ENCODE assay signal across 1 cellular context in the genomic region with DNA sequence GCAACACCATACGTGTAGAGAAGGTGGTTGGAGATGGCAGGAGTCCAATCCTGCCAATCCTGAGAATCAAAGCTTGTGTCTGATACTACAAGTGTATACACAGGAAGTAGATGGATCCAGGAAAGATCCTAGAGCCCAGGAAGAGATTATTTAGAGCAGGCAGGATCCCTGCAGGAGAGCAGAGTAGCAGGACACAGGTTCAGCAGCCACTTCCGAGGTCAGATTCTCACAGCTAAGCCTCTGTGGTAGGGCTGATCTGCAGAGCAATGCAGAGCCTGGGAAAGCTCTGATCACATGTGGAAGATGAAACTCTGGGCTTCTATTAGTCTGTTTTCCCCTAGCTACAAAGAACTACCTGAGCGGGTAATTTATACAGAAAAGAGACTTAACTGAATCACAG.
TF ChIP-seq lines count a peak whose summit lies in the region.

No MANE protein-coding gene starts in this region.

TF ChIP-seq in WTC11, 78 proteins besides CTCF, POLR2A, EP300 and RAD21 (continued from another document):
- TF ChIP-seq, protein P1, sequence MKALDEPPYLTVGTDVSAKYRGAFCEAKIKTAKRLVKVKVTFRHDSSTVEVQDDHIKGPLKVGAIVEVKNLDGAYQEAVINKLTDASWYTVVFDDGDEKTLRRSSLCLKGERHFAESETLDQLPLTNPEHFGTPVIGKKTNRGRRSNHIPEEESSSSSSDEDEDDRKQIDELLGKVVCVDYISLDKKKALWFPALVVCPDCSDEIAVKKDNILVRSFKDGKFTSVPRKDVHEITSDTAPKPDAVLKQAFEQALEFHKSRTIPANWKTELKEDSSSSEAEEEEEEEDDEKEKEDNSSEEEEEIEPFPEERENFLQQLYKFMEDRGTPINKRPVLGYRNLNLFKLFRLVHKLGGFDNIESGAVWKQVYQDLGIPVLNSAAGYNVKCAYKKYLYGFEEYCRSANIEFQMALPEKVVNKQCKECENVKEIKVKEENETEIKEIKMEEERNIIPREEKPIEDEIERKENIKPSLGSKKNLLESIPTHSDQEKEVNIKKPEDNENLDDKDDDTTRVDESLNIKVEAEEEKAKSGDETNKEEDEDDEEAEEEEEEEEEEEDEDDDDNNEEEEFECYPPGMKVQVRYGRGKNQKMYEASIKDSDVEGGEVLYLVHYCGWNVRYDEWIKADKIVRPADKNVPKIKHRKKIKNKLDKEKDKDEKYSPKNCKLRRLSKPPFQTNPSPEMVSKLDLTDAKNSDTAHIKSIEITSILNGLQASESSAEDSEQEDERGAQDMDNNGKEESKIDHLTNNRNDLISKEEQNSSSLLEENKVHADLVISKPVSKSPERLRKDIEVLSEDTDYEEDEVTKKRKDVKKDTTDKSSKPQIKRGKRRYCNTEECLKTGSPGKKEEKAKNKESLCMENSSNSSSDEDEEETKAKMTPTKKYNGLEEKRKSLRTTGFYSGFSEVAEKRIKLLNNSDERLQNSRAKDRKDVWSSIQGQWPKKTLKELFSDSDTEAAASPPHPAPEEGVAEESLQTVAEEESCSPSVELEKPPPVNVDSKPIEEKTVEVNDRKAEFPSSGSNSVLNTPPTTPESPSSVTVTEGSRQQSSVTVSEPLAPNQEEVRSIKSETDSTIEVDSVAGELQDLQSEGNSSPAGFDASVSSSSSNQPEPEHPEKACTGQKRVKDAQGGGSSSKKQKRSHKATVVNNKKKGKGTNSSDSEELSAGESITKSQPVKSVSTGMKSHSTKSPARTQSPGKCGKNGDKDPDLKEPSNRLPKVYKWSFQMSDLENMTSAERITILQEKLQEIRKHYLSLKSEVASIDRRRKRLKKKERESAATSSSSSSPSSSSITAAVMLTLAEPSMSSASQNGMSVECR (CRISPR knock-in tag; IDR thresholded peaks at IDR 0.05; ENCODE audit: borderline replicate concordance) = no peak
